Comparison of ENCODE assay signal across 10 cellular contexts in the genomic region with DNA sequence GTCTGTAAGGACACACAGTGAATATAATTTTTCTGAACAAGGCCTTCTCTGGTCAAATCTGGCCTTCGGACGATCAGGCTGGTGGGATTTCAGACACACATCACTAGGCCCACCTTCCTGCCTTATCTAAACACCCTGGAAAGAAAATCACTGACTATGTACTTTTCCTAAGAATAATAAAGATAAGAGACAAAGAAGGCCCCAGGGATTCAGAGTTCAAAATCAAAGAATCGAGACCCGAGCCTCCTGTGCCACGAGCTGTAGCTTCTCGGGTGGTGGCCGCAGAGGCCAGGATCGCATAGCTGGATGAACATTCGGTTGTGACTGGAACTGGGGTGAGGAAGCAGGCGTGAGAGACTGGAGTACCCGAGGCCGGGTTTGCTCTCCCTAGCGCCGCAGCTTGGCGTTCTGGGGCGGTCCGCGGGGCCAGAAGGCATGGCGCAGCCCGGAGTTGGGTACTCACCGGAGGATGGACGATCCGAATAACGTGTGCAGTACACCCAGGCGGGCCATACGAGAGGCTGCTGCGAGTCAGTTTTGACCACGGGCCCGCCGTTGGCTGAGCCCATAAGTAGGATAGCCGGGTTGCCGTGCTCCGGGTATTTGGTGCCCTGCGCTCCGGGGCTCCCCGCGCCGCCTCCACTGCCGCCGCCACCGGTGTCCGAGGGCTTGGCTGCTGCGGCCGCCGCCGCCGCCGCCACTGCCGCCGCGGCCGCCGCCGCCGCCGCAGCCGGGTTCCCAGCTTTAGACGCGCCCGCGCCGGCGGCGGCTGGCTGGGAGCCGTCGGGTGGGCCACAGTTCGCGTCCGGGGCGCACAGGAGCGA. TPM values are rescaled to one million over a fixed set of nuclear protein-coding genes. Genes with fewer than 3 reads are reported as not detected.
A peak's percentile ranks its signal among the peaks of the same experiment; 100 is the strongest.
DNase-seq lines count a peak whose midpoint lies in the region; ATAC-seq and TF ChIP-seq lines count a peak whose summit lies in the region.
"Had no signal": no experiment of that assay in that cellular context is flagged by ENCODE, and none has a peak within 500 bp of the region (broad histone marks: within the 10 kb centered on the region; RNA-seq: fewer than 3 reads in every experiment).

No MANE protein-coding gene starts in this region.

- no peak for ATAC-seq in WTC11
- ATAC-seq in thoracic aorta (ENCODE audit: insufficient number of reproducible peaks, low FRiP score, low read depth), result no peak
- ATAC-seq in GM21360 (IDR thresholded peaks at IDR 0.05; ENCODE audit: unreplicated experiment), result no peak
- no peak for ATAC-seq in HG03354 (IDR thresholded peaks at IDR 0.05; ENCODE audit: poor library complexity, severe bottlenecking, unreplicated experiment)

- peak overlapping the region; percentile 87 for H3K27ac Mint-ChIP-seq in activated naive CD4-positive, alpha-beta T cell treated with anti-CD3 and anti-CD28 coated beads, Interleukin-2, amount 10 ng/mL, durations not matched to agents 7 days and 5 days
- no peak overlapping the region for H3K27ac Mint-ChIP-seq in WTC11

- H3K27ac ChIP-seq in thoracic aorta (no peak overlapping the region), substantia nigra (ENCODE audit: low read depth, low read length, poor library complexity, severe bottlenecking) (no peak overlapping the region)

- TF ChIP-seq CTCF in WTC11 (IDR thresholded peaks at IDR 0.05), result no peak
- TF ChIP-seq CTCF in thoracic aorta (IDR thresholded peaks at IDR 0.05), result no peak

- H3K27me3 Mint-ChIP-seq in activated naive CD4-positive, alpha-beta T cell treated with anti-CD3 and anti-CD28 coated beads, Interleukin-2, amount 10 ng/mL, durations not matched to agents 7 days and 5 days, result peaks cover 100% of the 10 kb centered on the region
- peaks cover 97% of the 10 kb centered on the region for H3K27me3 Mint-ChIP-seq in WTC11 (ENCODE audit: low read depth)

- H3K4me3 Mint-ChIP-seq in activated naive CD4-positive, alpha-beta T cell treated with anti-CD3 and anti-CD28 coated beads, Interleukin-2, amount 10 ng/mL, durations not matched to agents 7 days and 5 days, result peak overlapping the region; percentile 50
- H3K4me3 Mint-ChIP-seq in WTC11, result peak overlapping the region; percentile 50

- no peaks in the 10 kb centered on the region for H3K9me3 ChIP-seq in thoracic aorta

- POLR2A ChIA-PET in WTC11 (lab: Charles Lee), result no interaction called here

- H3K36me3 Mint-ChIP-seq in activated naive CD4-positive, alpha-beta T cell treated with anti-CD3 and anti-CD28 coated beads, Interleukin-2, amount 10 ng/mL, durations not matched to agents 7 days and 5 days, result peaks cover 8% of the 10 kb centered on the region
- H3K36me3 Mint-ChIP-seq in WTC11, result peaks cover 3% of the 10 kb centered on the region; the same call in 1 of the 2 replicates

- H3K36me3 ChIP-seq in thoracic aorta, result no peaks in the 10 kb centered on the region

- H3K27me3 ChIP-seq in thoracic aorta (replicated peaks; ENCODE audit: insufficient read depth), result peaks cover 54% of the 10 kb centered on the region

- peaks cover 26 to 43% of the 10 kb centered on the region in 2 donors for H3K4me1 ChIP-seq in thoracic aorta (ENCODE audit: control insufficient read depth in 1 of 2, low read depth in 2 of 2)

- peaks cover 16% of the 10 kb centered on the region for H3K4me1 Mint-ChIP-seq in activated naive CD4-positive, alpha-beta T cell treated with anti-CD3 and anti-CD28 coated beads, Interleukin-2, amount 10 ng/mL, durations not matched to agents 7 days and 5 days
- H3K4me1 Mint-ChIP-seq in WTC11, result peaks cover 72% of the 10 kb centered on the region

- no peak for DNase-seq in activated naive CD4-positive, alpha-beta T cell treated with anti-CD3 and anti-CD28 coated beads, Interleukin-2, amount 10 ng/mL, durations not matched to agents 7 days and 5 days
- no peak for DNase-seq in activated naive CD4-positive, alpha-beta T cell treated with Interleukin-2 at 50 U/mL for 16 hours
- DNase-seq in WTC11 (ENCODE audit: low spot score) (no peak), left kidney (ENCODE audit: low read depth, low spot score) (peak; percentile 35), thoracic aorta (ENCODE audit: low spot score) (no peak), substantia nigra (lab: John Stamatoyannopoulos, UW) (no peak)
- DNase-seq: NCI-H1436 had no signal

- CTCF ChIA-PET in activated naive CD4-positive, alpha-beta T cell treated with anti-CD3 and anti-CD28 coated beads, Interleukin-2, amount 10 ng/mL, durations not matched to agents 7 days and 5 days (lab: Charles Lee), result interaction anchor here (1.0 kb wide), 1 partner anchor 9 kb away, joined by 3 read pairs; no protein-coding TSS in a partner anchor
- CTCF ChIA-PET in WTC11 (lab: Charles Lee), result interaction anchor here (7.1 kb wide), 1 partner anchor 9 kb away, joined by 62 read pairs; no protein-coding TSS in a partner anchor

- H3K9me3 Mint-ChIP-seq in activated naive CD4-positive, alpha-beta T cell treated with anti-CD3 and anti-CD28 coated beads, Interleukin-2, amount 10 ng/mL, durations not matched to agents 7 days and 5 days, result peaks cover 2% of the 10 kb centered on the region
- H3K9me3 Mint-ChIP-seq in WTC11, result no peaks in the 10 kb centered on the region

- H3K4me3 ChIP-seq in thoracic aorta, result peak overlapping the region; percentile 67

TF ChIP-seq in WTC11, 78 proteins besides CTCF, POLR2A, EP300 and RAD21 (continues in another document):
- TF ChIP-seq ZNF396 (CRISPR knock-in tag; IDR thresholded peaks at IDR 0.05; ENCODE audit: borderline replicate concordance) (no peak), SMAD3 (CRISPR knock-in tag; IDR thresholded peaks at IDR 0.05; ENCODE audit: borderline replicate concordance) (no peak), MXD4 (CRISPR knock-in tag; IDR thresholded peaks at IDR 0.05; ENCODE audit: borderline replicate concordance) (no peak)
- TF ChIP-seq, protein P1, sequence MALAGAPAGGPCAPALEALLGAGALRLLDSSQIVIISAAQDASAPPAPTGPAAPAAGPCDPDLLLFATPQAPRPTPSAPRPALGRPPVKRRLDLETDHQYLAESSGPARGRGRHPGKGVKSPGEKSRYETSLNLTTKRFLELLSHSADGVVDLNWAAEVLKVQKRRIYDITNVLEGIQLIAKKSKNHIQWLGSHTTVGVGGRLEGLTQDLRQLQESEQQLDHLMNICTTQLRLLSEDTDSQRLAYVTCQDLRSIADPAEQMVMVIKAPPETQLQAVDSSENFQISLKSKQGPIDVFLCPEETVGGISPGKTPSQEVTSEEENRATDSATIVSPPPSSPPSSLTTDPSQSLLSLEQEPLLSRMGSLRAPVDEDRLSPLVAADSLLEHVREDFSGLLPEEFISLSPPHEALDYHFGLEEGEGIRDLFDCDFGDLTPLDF (CRISPR knock-in tag; IDR thresholded peaks at IDR 0.05), result no peak
- TF ChIP-seq, protein P2, sequence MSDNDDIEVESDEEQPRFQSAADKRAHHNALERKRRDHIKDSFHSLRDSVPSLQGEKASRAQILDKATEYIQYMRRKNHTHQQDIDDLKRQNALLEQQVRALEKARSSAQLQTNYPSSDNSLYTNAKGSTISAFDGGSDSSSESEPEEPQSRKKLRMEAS (CRISPR knock-in tag; IDR thresholded peaks at IDR 0.05), result no peak
- TF ChIP-seq, protein P3, sequence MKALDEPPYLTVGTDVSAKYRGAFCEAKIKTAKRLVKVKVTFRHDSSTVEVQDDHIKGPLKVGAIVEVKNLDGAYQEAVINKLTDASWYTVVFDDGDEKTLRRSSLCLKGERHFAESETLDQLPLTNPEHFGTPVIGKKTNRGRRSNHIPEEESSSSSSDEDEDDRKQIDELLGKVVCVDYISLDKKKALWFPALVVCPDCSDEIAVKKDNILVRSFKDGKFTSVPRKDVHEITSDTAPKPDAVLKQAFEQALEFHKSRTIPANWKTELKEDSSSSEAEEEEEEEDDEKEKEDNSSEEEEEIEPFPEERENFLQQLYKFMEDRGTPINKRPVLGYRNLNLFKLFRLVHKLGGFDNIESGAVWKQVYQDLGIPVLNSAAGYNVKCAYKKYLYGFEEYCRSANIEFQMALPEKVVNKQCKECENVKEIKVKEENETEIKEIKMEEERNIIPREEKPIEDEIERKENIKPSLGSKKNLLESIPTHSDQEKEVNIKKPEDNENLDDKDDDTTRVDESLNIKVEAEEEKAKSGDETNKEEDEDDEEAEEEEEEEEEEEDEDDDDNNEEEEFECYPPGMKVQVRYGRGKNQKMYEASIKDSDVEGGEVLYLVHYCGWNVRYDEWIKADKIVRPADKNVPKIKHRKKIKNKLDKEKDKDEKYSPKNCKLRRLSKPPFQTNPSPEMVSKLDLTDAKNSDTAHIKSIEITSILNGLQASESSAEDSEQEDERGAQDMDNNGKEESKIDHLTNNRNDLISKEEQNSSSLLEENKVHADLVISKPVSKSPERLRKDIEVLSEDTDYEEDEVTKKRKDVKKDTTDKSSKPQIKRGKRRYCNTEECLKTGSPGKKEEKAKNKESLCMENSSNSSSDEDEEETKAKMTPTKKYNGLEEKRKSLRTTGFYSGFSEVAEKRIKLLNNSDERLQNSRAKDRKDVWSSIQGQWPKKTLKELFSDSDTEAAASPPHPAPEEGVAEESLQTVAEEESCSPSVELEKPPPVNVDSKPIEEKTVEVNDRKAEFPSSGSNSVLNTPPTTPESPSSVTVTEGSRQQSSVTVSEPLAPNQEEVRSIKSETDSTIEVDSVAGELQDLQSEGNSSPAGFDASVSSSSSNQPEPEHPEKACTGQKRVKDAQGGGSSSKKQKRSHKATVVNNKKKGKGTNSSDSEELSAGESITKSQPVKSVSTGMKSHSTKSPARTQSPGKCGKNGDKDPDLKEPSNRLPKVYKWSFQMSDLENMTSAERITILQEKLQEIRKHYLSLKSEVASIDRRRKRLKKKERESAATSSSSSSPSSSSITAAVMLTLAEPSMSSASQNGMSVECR (CRISPR knock-in tag; IDR thresholded peaks at IDR 0.05; ENCODE audit: borderline replicate concordance), result no peak
- TF ChIP-seq, protein P4, sequence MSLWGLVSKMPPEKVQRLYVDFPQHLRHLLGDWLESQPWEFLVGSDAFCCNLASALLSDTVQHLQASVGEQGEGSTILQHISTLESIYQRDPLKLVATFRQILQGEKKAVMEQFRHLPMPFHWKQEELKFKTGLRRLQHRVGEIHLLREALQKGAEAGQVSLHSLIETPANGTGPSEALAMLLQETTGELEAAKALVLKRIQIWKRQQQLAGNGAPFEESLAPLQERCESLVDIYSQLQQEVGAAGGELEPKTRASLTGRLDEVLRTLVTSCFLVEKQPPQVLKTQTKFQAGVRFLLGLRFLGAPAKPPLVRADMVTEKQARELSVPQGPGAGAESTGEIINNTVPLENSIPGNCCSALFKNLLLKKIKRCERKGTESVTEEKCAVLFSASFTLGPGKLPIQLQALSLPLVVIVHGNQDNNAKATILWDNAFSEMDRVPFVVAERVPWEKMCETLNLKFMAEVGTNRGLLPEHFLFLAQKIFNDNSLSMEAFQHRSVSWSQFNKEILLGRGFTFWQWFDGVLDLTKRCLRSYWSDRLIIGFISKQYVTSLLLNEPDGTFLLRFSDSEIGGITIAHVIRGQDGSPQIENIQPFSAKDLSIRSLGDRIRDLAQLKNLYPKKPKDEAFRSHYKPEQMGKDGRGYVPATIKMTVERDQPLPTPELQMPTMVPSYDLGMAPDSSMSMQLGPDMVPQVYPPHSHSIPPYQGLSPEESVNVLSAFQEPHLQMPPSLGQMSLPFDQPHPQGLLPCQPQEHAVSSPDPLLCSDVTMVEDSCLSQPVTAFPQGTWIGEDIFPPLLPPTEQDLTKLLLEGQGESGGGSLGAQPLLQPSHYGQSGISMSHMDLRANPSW (CRISPR knock-in tag; conservative IDR thresholded peaks at IDR 0.05; ENCODE audit: low read depth), result no peak

RNA-seq across cellular contexts. Expression of a gene that starts 1.4 kb away (rescaled TPM):
- total RNA-seq in WTC11 (2021) (not detected in 3 replicates), thoracic aorta (not detected)
- total RNA-seq: frontal cortex had no signal
